ENCODE assay signal across 1 cellular context in genomic region chr14:63308723-63309317, GRCh38.
TF ChIP-seq lines count a peak whose summit lies in the region.

No MANE protein-coding gene starts in this region.

TF ChIP-seq in GM23338, 12 proteins besides CTCF, POLR2A, EP300 and RAD21 (continued from another document):
- TF ChIP-seq, protein P1, sequence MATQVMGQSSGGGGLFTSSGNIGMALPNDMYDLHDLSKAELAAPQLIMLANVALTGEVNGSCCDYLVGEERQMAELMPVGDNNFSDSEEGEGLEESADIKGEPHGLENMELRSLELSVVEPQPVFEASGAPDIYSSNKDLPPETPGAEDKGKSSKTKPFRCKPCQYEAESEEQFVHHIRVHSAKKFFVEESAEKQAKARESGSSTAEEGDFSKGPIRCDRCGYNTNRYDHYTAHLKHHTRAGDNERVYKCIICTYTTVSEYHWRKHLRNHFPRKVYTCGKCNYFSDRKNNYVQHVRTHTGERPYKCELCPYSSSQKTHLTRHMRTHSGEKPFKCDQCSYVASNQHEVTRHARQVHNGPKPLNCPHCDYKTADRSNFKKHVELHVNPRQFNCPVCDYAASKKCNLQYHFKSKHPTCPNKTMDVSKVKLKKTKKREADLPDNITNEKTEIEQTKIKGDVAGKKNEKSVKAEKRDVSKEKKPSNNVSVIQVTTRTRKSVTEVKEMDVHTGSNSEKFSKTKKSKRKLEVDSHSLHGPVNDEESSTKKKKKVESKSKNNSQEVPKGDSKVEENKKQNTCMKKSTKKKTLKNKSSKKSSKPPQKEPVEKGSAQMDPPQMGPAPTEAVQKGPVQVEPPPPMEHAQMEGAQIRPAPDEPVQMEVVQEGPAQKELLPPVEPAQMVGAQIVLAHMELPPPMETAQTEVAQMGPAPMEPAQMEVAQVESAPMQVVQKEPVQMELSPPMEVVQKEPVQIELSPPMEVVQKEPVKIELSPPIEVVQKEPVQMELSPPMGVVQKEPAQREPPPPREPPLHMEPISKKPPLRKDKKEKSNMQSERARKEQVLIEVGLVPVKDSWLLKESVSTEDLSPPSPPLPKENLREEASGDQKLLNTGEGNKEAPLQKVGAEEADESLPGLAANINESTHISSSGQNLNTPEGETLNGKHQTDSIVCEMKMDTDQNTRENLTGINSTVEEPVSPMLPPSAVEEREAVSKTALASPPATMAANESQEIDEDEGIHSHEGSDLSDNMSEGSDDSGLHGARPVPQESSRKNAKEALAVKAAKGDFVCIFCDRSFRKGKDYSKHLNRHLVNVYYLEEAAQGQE (IDR thresholded peaks at IDR 0.05; ENCODE audit: unreplicated experiment) = no peak
- TF ChIP-seq STAT1 (IDR thresholded peaks at IDR 0.05; ENCODE audit: unreplicated experiment) (no peak), ZNF331 (CRISPR knock-in tag; IDR thresholded peaks at IDR 0.05; ENCODE audit: low read depth) (no peak), ZNF114 (CRISPR knock-in tag; IDR thresholded peaks at IDR 0.05) (no peak), JUNB (IDR thresholded peaks at IDR 0.05; ENCODE audit: unreplicated experiment) (no peak)
